Comparison of ENCODE assay signal across 1 cellular context in the genomic region with DNA sequence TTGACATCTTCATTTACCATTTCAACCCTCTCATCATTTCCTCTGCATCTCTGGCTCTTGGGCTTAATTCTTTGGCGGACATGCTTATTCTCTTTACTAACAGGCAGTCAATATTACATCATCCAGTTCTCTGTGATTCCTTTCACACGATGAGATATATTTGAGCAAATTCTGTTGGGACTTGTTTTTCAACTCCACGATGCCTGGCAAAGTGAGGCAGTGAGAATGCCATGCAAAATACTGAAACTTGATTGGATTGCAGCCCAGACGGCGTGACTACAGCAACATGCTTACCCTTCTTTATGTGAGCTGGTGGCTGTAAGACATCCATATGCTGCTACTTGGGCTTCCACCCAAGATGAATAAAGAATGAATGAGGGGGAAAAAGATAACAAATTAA.
TF ChIP-seq lines count a peak whose summit lies in the region.

No MANE protein-coding gene starts in this region.

TF ChIP-seq in GM23338, 12 proteins besides CTCF, POLR2A, EP300 and RAD21 (continued from another document):
- TF ChIP-seq, protein P1, sequence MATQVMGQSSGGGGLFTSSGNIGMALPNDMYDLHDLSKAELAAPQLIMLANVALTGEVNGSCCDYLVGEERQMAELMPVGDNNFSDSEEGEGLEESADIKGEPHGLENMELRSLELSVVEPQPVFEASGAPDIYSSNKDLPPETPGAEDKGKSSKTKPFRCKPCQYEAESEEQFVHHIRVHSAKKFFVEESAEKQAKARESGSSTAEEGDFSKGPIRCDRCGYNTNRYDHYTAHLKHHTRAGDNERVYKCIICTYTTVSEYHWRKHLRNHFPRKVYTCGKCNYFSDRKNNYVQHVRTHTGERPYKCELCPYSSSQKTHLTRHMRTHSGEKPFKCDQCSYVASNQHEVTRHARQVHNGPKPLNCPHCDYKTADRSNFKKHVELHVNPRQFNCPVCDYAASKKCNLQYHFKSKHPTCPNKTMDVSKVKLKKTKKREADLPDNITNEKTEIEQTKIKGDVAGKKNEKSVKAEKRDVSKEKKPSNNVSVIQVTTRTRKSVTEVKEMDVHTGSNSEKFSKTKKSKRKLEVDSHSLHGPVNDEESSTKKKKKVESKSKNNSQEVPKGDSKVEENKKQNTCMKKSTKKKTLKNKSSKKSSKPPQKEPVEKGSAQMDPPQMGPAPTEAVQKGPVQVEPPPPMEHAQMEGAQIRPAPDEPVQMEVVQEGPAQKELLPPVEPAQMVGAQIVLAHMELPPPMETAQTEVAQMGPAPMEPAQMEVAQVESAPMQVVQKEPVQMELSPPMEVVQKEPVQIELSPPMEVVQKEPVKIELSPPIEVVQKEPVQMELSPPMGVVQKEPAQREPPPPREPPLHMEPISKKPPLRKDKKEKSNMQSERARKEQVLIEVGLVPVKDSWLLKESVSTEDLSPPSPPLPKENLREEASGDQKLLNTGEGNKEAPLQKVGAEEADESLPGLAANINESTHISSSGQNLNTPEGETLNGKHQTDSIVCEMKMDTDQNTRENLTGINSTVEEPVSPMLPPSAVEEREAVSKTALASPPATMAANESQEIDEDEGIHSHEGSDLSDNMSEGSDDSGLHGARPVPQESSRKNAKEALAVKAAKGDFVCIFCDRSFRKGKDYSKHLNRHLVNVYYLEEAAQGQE (IDR thresholded peaks at IDR 0.05; ENCODE audit: unreplicated experiment), result no peak
- no peak for TF ChIP-seq ZNF331 (CRISPR knock-in tag; IDR thresholded peaks at IDR 0.05; ENCODE audit: low read depth)
- TF ChIP-seq EZH2 (IDR thresholded peaks at IDR 0.05; ENCODE audit: low read depth, unreplicated experiment), result no peak
- TF ChIP-seq NANOG (IDR thresholded peaks at IDR 0.05; ENCODE audit: borderline replicate concordance), result no peak
- TF ChIP-seq POLR2AphosphoS5 (IDR thresholded peaks at IDR 0.05; ENCODE audit: low read depth), result no peak
- TF ChIP-seq, protein P2, sequence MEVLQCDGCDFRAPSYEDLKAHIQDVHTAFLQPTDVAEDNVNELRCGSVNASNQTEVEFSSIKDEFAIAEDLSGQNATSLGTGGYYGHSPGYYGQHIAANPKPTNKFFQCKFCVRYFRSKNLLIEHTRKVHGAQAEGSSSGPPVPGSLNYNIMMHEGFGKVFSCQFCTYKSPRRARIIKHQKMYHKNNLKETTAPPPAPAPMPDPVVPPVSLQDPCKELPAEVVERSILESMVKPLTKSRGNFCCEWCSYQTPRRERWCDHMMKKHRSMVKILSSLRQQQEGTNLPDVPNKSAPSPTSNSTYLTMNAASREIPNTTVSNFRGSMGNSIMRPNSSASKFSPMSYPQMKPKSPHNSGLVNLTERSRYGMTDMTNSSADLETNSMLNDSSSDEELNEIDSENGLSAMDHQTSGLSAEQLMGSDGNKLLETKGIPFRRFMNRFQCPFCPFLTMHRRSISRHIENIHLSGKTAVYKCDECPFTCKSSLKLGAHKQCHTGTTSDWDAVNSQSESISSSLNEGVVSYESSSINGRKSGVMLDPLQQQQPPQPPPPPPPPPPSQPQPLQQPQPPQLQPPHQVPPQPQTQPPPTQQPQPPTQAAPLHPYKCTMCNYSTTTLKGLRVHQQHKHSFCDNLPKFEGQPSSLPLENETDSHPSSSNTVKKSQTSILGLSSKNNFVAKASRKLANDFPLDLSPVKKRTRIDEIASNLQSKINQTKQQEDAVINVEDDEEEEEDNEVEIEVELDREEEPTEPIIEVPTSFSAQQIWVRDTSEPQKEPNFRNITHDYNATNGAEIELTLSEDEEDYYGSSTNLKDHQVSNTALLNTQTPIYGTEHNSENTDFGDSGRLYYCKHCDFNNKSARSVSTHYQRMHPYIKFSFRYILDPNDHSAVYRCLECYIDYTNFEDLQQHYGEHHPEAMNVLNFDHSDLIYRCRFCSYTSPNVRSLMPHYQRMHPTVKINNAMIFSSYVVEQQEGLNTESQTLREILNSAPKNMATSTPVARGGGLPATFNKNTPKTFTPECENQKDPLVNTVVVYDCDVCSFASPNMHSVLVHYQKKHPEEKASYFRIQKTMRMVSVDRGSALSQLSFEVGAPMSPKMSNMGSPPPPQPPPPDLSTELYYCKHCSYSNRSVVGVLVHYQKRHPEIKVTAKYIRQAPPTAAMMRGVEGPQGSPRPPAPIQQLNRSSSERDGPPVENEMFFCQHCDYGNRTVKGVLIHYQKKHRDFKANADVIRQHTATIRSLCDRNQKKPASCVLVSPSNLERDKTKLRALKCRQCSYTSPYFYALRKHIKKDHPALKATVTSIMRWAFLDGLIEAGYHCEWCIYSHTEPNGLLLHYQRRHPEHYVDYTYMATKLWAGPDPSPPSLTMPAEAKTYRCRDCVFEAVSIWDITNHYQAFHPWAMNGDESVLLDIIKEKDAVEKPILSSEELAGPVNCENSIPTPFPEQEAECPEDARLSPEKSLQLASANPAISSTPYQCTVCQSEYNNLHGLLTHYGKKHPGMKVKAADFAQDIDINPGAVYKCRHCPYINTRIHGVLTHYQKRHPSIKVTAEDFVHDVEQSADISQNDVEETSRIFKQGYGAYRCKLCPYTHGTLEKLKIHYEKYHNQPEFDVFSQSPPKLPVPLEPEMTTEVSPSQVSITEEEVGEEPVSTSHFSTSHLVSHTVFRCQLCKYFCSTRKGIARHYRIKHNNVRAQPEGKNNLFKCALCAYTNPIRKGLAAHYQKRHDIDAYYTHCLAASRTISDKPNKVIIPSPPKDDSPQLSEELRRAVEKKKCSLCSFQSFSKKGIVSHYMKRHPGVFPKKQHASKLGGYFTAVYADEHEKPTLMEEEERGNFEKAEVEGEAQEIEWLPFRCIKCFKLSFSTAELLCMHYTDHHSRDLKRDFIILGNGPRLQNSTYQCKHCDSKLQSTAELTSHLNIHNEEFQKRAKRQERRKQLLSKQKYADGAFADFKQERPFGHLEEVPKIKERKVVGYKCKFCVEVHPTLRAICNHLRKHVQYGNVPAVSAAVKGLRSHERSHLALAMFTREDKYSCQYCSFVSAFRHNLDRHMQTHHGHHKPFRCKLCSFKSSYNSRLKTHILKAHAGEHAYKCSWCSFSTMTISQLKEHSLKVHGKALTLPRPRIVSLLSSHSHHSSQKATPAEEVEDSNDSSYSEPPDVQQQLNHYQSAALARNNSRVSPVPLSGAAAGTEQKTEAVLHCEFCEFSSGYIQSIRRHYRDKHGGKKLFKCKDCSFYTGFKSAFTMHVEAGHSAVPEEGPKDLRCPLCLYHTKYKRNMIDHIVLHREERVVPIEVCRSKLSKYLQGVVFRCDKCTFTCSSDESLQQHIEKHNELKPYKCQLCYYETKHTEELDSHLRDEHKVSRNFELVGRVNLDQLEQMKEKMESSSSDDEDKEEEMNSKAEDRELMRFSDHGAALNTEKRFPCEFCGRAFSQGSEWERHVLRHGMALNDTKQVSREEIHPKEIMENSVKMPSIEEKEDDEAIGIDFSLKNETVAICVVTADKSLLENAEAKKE (CRISPR knock-in tag; IDR thresholded peaks at IDR 0.05), result no peak
- no peak for TF ChIP-seq CREB1 (CRISPR knock-in tag; IDR thresholded peaks at IDR 0.05; ENCODE audit: low read depth)
- no peak for TF ChIP-seq EZH2phosphoT487 (IDR thresholded peaks at IDR 0.05; ENCODE audit: unreplicated experiment)
- TF ChIP-seq ZNF114 (CRISPR knock-in tag; IDR thresholded peaks at IDR 0.05), result no peak
TF ChIP-seq in GM23338: peak in this region for 0.
